In the genomic region with DNA sequence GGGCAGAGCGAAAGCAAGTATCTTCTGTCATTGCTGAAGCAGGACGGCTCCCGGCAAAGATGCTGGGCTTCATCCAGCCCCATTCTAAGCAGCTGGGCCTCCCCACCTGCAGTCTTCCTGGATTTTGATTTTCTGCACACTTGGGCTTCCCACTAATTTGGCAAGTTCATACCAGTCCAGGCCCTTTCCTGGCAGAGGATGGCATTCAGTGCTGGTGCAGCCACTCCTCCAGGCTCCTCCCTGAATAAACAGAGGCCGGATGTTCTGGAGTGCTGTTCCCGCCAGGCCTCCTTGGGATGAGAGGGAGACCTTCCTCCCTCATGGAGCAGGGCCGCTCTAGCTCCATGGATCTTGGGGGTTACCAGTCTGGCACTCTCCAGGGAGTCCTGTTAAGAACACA, we compare ENCODE assay signal across 8 cellular contexts. TPM values are rescaled to one million over a fixed set of nuclear protein-coding genes. Genes with fewer than 3 reads are reported as not detected.
DNase-seq lines count a peak whose midpoint lies in the region; ATAC-seq and TF ChIP-seq lines count a peak whose summit lies in the region.

No MANE protein-coding gene starts in this region.

- POLR2A ChIA-PET in CD4-positive, alpha-beta memory T cell (lab: Charles Lee; ENCODE audit: partially characterized antibody), result interaction anchor here (0.6 to 6.3 kb wide), 9 partner anchors 9 to 448 kb away, joined by 3 to 84 read pairs (median 6); partner anchors contain the start of genes GRK5, INPP5F and RGS10

- H3K4me3 ChIP-seq in CD4-positive, alpha-beta memory T cell (ENCODE audit: low read length in 2 of 2), result no peak overlapping the region
- peak overlapping the region in 40 of 59 donors; percentile 1 to 92 (median 81) for H3K4me3 ChIP-seq in dorsolateral prefrontal cortex

- CTCF ChIA-PET in CD4-positive, alpha-beta memory T cell (lab: Charles Lee; ENCODE audit: partially characterized antibody), result interaction anchor here (0.7 to 3.2 kb wide), 9 partner anchors 10 to 205 kb away, joined by 3 to 16 read pairs (median 6); partner anchors contain the start of gene RGS10

- DNase-seq in CD4-positive, alpha-beta memory T cell, result no peak
- DNase-seq in NCI-H2171 treated with DMSO at 0.1 percent for 48 hours (lab: John Stamatoyannopoulos, UW) (peak; percentile 78), dorsolateral prefrontal cortex (peak in 1 of 10 donors; percentile 79), osteocyte (ENCODE audit: extremely low spot score, unreplicated experiment) (no peak), posterior vena cava (ENCODE audit: low spot score) (no peak), NCI-H524 (lab: John Stamatoyannopoulos, UW) (no peak)

- H3K4me1 Mint-ChIP-seq in CD4-positive, alpha-beta memory T cell, result peaks cover 47 to 74% (median 61%) of the 10 kb centered on the region in 4 donors
- H3K4me1 Mint-ChIP-seq in osteocyte (ENCODE audit: unreplicated experiment), result peaks cover 69% of the 10 kb centered on the region

- intact Hi-C loops in CD4-positive, alpha-beta memory T cell (cut with micrococcal nuclease), result no loop called here
- intact Hi-C loops in dorsolateral prefrontal cortex (cut with DNase I), result no loop called here
- intact Hi-C loops in posterior vena cava (cut with DNase I), result no loop called here

- TF ChIP-seq CTCF in dorsolateral prefrontal cortex (IDR thresholded peaks at IDR 0.05 in 54 of 56, conservative IDR thresholded peaks at IDR 0.05 in 2 of 56; ENCODE audit: low read depth in 1 of 56, partially characterized antibody in 56 of 56) (no peak), osteocyte (IDR thresholded peaks at IDR 0.05) (no peak)

- H3K36me3 ChIP-seq in CD4-positive, alpha-beta memory T cell (ENCODE audit: insufficient read depth, low read length), result peaks cover 13% of the 10 kb centered on the region

- H3K27me3 Mint-ChIP-seq in CD4-positive, alpha-beta memory T cell, result no peaks in the 10 kb centered on the region
- H3K27me3 Mint-ChIP-seq in osteocyte (ENCODE audit: unreplicated experiment), result no peaks in the 10 kb centered on the region

- peak overlapping the region; percentile 73 to 97 (median 94) for H3K27ac Mint-ChIP-seq in CD4-positive, alpha-beta memory T cell
- peak overlapping the region; percentile 69 for H3K27ac Mint-ChIP-seq in osteocyte (ENCODE audit: unreplicated experiment)

- H3K36me3 Mint-ChIP-seq in CD4-positive, alpha-beta memory T cell, result peaks cover 4 to 27% of the 10 kb centered on the region in 2 donors
- peaks cover 4% of the 10 kb centered on the region for H3K36me3 Mint-ChIP-seq in osteocyte (ENCODE audit: unreplicated experiment)

- H3K27ac ChIP-seq in CD4-positive, alpha-beta memory T cell (ENCODE audit: low read depth, low read length), result peak overlapping the region; percentile 58
- peak overlapping the region in 47 of 59 donors; percentile 0 to 99 (median 89) for H3K27ac ChIP-seq in dorsolateral prefrontal cortex

- ATAC-seq in GM18909 (IDR thresholded peaks at IDR 0.05; ENCODE audit: poor library complexity, unreplicated experiment) (no peak), GM21526 (IDR thresholded peaks at IDR 0.05; ENCODE audit: low FRiP score, unreplicated experiment) (no peak)

- H3K9me3 ChIP-seq in CD4-positive, alpha-beta memory T cell (ENCODE audit: control insufficient read depth in 1 of 2, low read length in 2 of 2), result no peaks in the 10 kb centered on the region

- no peaks in the 10 kb centered on the region for H3K9me3 Mint-ChIP-seq in CD4-positive, alpha-beta memory T cell
- no peaks in the 10 kb centered on the region for H3K9me3 Mint-ChIP-seq in osteocyte (ENCODE audit: unreplicated experiment)

- H3K4me3 Mint-ChIP-seq in CD4-positive, alpha-beta memory T cell, result peak overlapping the region; percentile 60 to 93 (median 88)
- H3K4me3 Mint-ChIP-seq in osteocyte (ENCODE audit: unreplicated experiment), result peak overlapping the region; percentile 63

- H3K27me3 ChIP-seq in CD4-positive, alpha-beta memory T cell (ENCODE audit: insufficient read depth, low read length), result no peaks in the 10 kb centered on the region
- H3K27me3 ChIP-seq in dorsolateral prefrontal cortex, result peaks cover 0 to 9% (median 0%) of the 10 kb centered on the region in 45 donors

- peaks cover 78% of the 10 kb centered on the region for H3K4me1 ChIP-seq in CD4-positive, alpha-beta memory T cell (ENCODE audit: insufficient read depth, low read length)

RNA-seq across cellular contexts. Expression of gene BAG3, which starts 3.4 kb away (rescaled TPM):
- total RNA-seq in CD4-positive, alpha-beta memory T cell, result 10 to 100 TPM; 20.8 to 21.6 TPM
- 10 to 100 TPM in 1 of 2 donors, 1 to 10 TPM in 1; 8.5 to 27.3 TPM for polyA plus RNA-seq in CD4-positive, alpha-beta memory T cell
- total RNA-seq in dorsolateral prefrontal cortex, result 100 to 1,000 TPM in 12 of 120 experiments, 10 to 100 TPM in 108; 13.1 to 274 (median 32.3) TPM
- total RNA-seq in osteocyte, result 40.1 and 41.0 TPM in 2 replicates
- total RNA-seq in posterior vena cava, result 10 to 100 TPM; 52.6 to 65.2 TPM

RNA-seq across cellular contexts. Expression of gene TIAL1, which starts 57.8 kb away (rescaled TPM):
- total RNA-seq in CD4-positive, alpha-beta memory T cell, result 100 to 1,000 TPM; 201 to 212 TPM
- polyA plus RNA-seq in CD4-positive, alpha-beta memory T cell, result 10 to 100 TPM in 1 of 2 donors, 1 to 10 TPM in 1; 8.8 to 12.0 TPM
- total RNA-seq in dorsolateral prefrontal cortex (100 to 1,000 TPM in 79 of 120 experiments, 10 to 100 TPM in 41; 76.2 to 149 (median 107) TPM), osteocyte (125 and 133 TPM in 2 replicates), posterior vena cava (10 to 100 TPM; 78.8 to 90.7 TPM)

Comparison
In these comparisons a context has a peak if more than half of its experiments do, and no peak if none do; other contexts are left out.
1. H3K4me3 ChIP-seq: peak in dorsolateral prefrontal cortex (40 of 59); none in CD4-positive, alpha-beta memory T cell (0 of 2).